Comparison of ENCODE assay signal across 9 cellular contexts in genomic region chr10:91672021-91672608, GRCh38. TPM values are rescaled to one million over a fixed set of nuclear protein-coding genes. Genes with fewer than 3 reads are reported as not detected.
A peak's percentile ranks its signal among the peaks of the same experiment; 100 is the strongest.
DNase-seq lines count a peak whose midpoint lies in the region; ATAC-seq and TF ChIP-seq lines count a peak whose summit lies in the region.
"Had no signal": no experiment of that assay in that cellular context is flagged by ENCODE, and none has a peak within 500 bp of the region (broad histone marks: within the 10 kb centered on the region; RNA-seq: fewer than 3 reads in every experiment).

No MANE protein-coding gene starts in this region.

- H3K36me3 ChIP-seq in endodermal cell (ENCODE audit: control insufficient read depth, insufficient read depth, low read length) (no peaks in the 10 kb centered on the region), skeletal muscle tissue (ENCODE audit: control insufficient read depth in 3 of 3, insufficient read depth in 3 of 3, low read length in 3 of 3) (no peaks in the 10 kb centered on the region)
- H3K36me3 ChIP-seq: BLaER1 had no signal

- H3K4me3 Mint-ChIP-seq in endodermal cell, result no peak overlapping the region

- H3K9me3 Mint-ChIP-seq in endodermal cell, result no peaks in the 10 kb centered on the region

- ATAC-seq in HG02938 (IDR thresholded peaks at IDR 0.05; ENCODE audit: unreplicated experiment), result no peak
- no peak for ATAC-seq in GM18868 (IDR thresholded peaks at IDR 0.05; ENCODE audit: unreplicated experiment)

- DNase-seq in NCI-H2029 treated with DMSO at 0.1 percent for 48 hours (lab: John Stamatoyannopoulos, UW), result peak; percentile 31
- no peak for DNase-seq in NCI-H2029 (lab: John Stamatoyannopoulos, UW)
- DNase-seq in NCI-H748 treated with DMSO at 0.1 percent for 48 hours (lab: John Stamatoyannopoulos, UW), result peak; percentile 63
- DNase-seq in endodermal cell, result peak; percentile 56
- DNase-seq in activated effector memory CD4-positive, alpha-beta T cell treated with Interleukin-2 at 50 U/mL for 16 hours, result no peak

- H3K27me3 ChIP-seq in endodermal cell (ENCODE audit: control insufficient read depth, insufficient read depth, low read length, poor library complexity, severe bottlenecking) (no peaks in the 10 kb centered on the region), skeletal muscle tissue (ENCODE audit: control insufficient read depth in 3 of 3, insufficient read depth in 3 of 3, low read length in 3 of 3) (no peaks in the 10 kb centered on the region)
- H3K27me3 ChIP-seq: BLaER1 had no signal

- H3K4me1 ChIP-seq in endodermal cell (ENCODE audit: control insufficient read depth, insufficient read depth, low read length) (peaks cover 3% of the 10 kb centered on the region), skeletal muscle tissue (ENCODE audit: control insufficient read depth in 3 of 3, insufficient read depth in 3 of 3, low read length in 3 of 3) (peaks cover 4 to 8% (median 7%) of the 10 kb centered on the region in 3 donors)
- H3K4me1 ChIP-seq: BLaER1 had no signal

- H3K4me3 ChIP-seq in endodermal cell (ENCODE audit: low read length) (no peak overlapping the region), skeletal muscle tissue (ENCODE audit: low read length in 3 of 3) (peak overlapping the region in 2 of 3 donors; percentile 3 to 45)
- H3K4me3 ChIP-seq: BLaER1 had no signal

- H3K9me3 ChIP-seq in endodermal cell (ENCODE audit: control insufficient read depth, low read length) (no peaks in the 10 kb centered on the region), skeletal muscle tissue (ENCODE audit: control insufficient read depth in 3 of 3, low read length in 3 of 3) (peaks cover 0 to 2% (median 0%) of the 10 kb centered on the region in 3 donors)
- H3K9me3 ChIP-seq: BLaER1 had no signal

- H3K27ac ChIP-seq in endodermal cell (ENCODE audit: low read depth, low read length) (peak overlapping the region; percentile 81), skeletal muscle tissue (ENCODE audit: low read depth, low read length) (no peak overlapping the region)
- H3K27ac ChIP-seq: BLaER1 had no signal

- 83 to 84% methylated on average over 5 of the region's 5 CpGs for WGBS in endodermal cell (ENCODE audit: insufficient coverage in 1 of 2, insufficient read length in 1 of 2), 2 experiments

- no peak overlapping the region for H3K9ac ChIP-seq in endodermal cell (ENCODE audit: extremely low read depth, low read length, poor library complexity, severe bottlenecking)
- no peak overlapping the region for H3K9ac ChIP-seq in skeletal muscle tissue (ENCODE audit: low read depth in 1 of 3, low read length in 3 of 3)
- H3K9ac ChIP-seq: BLaER1 had no signal

- no peaks in the 10 kb centered on the region for H3K36me3 Mint-ChIP-seq in endodermal cell (ENCODE audit: low read depth)

- H3K27me3 Mint-ChIP-seq in endodermal cell (ENCODE audit: insufficient read depth), result no peaks in the 10 kb centered on the region

- peaks cover 11% of the 10 kb centered on the region for H3K4me1 Mint-ChIP-seq in endodermal cell

- TF ChIP-seq CTCF in endodermal cell (conservative IDR thresholded peaks at IDR 0.05), result no peak

- H3K27ac Mint-ChIP-seq in endodermal cell, result no peak overlapping the region

RNA-seq across cellular contexts. Expression of gene PPP1R3C, which starts 39.2 kb away (rescaled TPM):
- total RNA-seq in endodermal cell, result under 1 TPM; 0.51 to 0.91 TPM
- 1.0 TPM for polyA plus RNA-seq in endodermal cell (2013, experiment 1 of 2)
- 0.95 TPM for polyA plus RNA-seq in endodermal cell (2013, experiment 2 of 2)
- total RNA-seq in skeletal muscle tissue, result 218 TPM

Comparison
In these comparisons a context has a peak if more than half of its experiments do, and no peak if none do; other contexts are left out.
1. DNase-seq: peak in NCI-H2029 treated with DMSO at 0.1 percent for 48 hours (single experiment), NCI-H748 treated with DMSO at 0.1 percent for 48 hours (single experiment) and endodermal cell (single experiment); none in NCI-H2029 (single experiment) and activated effector memory CD4-positive, alpha-beta T cell treated with Interleukin-2 at 50 U/mL for 16 hours (single experiment).
2. RNA of gene PPP1R3C, which starts 39.2 kb away (total RNA-seq): 218 TPM in skeletal muscle tissue (single experiment); 0.51 to 0.91 TPM in endodermal cell; every median in the first group is over 100 times any median in the second.